In genomic region chr4:176927664-176928063, GRCh38 we compare ENCODE assay signal across 15 cellular contexts.
DNase-seq lines count a peak whose midpoint lies in the region; ATAC-seq and TF ChIP-seq lines count a peak whose summit lies in the region.
"Had no signal": no experiment of that assay in that cellular context is flagged by ENCODE, and none has a peak within 500 bp of the region (broad histone marks: within the 10 kb centered on the region; RNA-seq: fewer than 3 reads in every experiment).

No MANE protein-coding gene starts in this region.

- peak overlapping the region; percentile 66 for H3K27ac Mint-ChIP-seq in HFFc6
- H3K27ac Mint-ChIP-seq: activated T-cell treated with anti-CD3 and anti-CD28 coated beads, Interleukin-2, amount 50 U/mL, for 72 hours; nephron progenitor cell had no signal

- peak overlapping the region; percentile 50 for H3K4me3 Mint-ChIP-seq in HFFc6
- H3K4me3 Mint-ChIP-seq: activated T-cell treated with anti-CD3 and anti-CD28 coated beads, Interleukin-2, amount 50 U/mL, for 72 hours; nephron progenitor cell had no signal

- no peaks in the 10 kb centered on the region for H3K27me3 Mint-ChIP-seq in HFFc6 (ENCODE audit: insufficient read depth)

- in situ Hi-C loops in astrocyte of the cerebellum (cut with HindIII; ENCODE audit: low sequenced_read_pairs), result no loop called here

- TF ChIP-seq CTCF in HFFc6 (IDR thresholded peaks at IDR 0.05), result no peak
- no peak for TF ChIP-seq CTCF in astrocyte of the cerebellum (IDR thresholded peaks at IDR 0.05; ENCODE audit: low read depth, low read length, missing control alignments)
- no peak for TF ChIP-seq CTCF in GM10266 (IDR thresholded peaks at IDR 0.05; ENCODE audit: control insufficient read depth, insufficient read depth, low read depth, missing control alignments)

- peaks cover 45% of the 10 kb centered on the region for H3K4me1 Mint-ChIP-seq in HFFc6 (ENCODE audit: low read depth)
- H3K4me1 Mint-ChIP-seq: nephron progenitor cell had no signal

- H3K79me2 ChIP-seq in ACC112 (ENCODE audit: control insufficient read depth, insufficient read depth, low read length, unreplicated experiment), result peaks cover 2% of the 10 kb centered on the region

- no peak overlapping the region for H2AFZ ChIP-seq in ACC112 (ENCODE audit: low read length, unreplicated experiment)

- peak overlapping the region; percentile 75 for H3K27ac ChIP-seq in ACC112 (ENCODE audit: low read depth, low read length)
- H3K27ac ChIP-seq: esophagus squamous epithelium, upper lobe of left lung had no signal

- ATAC-seq in HG03457 (IDR thresholded peaks at IDR 0.05; ENCODE audit: unreplicated experiment) (no peak), GM18907 (IDR thresholded peaks at IDR 0.05; ENCODE audit: unreplicated experiment) (no peak), GM21390 (IDR thresholded peaks at IDR 0.05; ENCODE audit: unreplicated experiment) (no peak)
- ATAC-seq: activated CD4-positive, CD25-positive, alpha-beta regulatory T cell treated with anti-CD3 and anti-CD28 coated beads, Interleukin-2, amount 50 U/mL, for 24 hours; activated T-cell treated with anti-CD3 and anti-CD28 coated beads, Interleukin-2, amount 50 U/mL, for 72 hours had no signal

- DNase-seq in HFFc6 (peak; percentile 91), astrocyte of the cerebellum (ENCODE audit: low read depth) (peak; percentile 19), foreskin melanocyte (peak; percentile 22), GM10266 (ENCODE audit: extremely low spot score) (no peak)
- DNase-seq: activated T-cell treated with anti-CD3 and anti-CD28 coated beads, Interleukin-2, amount 50 U/mL, for 72 hours; esophagus squamous epithelium; NCI-H1092 treated with DMSO at 0.1 percent for 48 hours; NCI-H510A; nephron progenitor cell; upper lobe of left lung had no signal

- H3K36me3 ChIP-seq in ACC112 (ENCODE audit: insufficient read depth, low read length), result no peaks in the 10 kb centered on the region
- H3K36me3 ChIP-seq: esophagus squamous epithelium, upper lobe of left lung had no signal

- H3K4me1 ChIP-seq in ACC112 (ENCODE audit: control insufficient read depth, insufficient read depth, low read length, unreplicated experiment), result peaks cover 35% of the 10 kb centered on the region
- H3K4me1 ChIP-seq: upper lobe of left lung had no signal

- H3K4me3 ChIP-seq in ACC112 (ENCODE audit: low read depth, low read length) (no peak overlapping the region), astrocyte of the cerebellum (ENCODE audit: low read depth, low read length) (no peak overlapping the region)
- H3K4me3 ChIP-seq: esophagus squamous epithelium, upper lobe of left lung had no signal

- H3K27me3 ChIP-seq in ACC112 (ENCODE audit: insufficient read depth, low read length), result no peaks in the 10 kb centered on the region
- H3K27me3 ChIP-seq: esophagus squamous epithelium, upper lobe of left lung had no signal

- no peaks in the 10 kb centered on the region for H3K9me3 Mint-ChIP-seq in HFFc6
- H3K9me3 Mint-ChIP-seq: activated T-cell treated with anti-CD3 and anti-CD28 coated beads, Interleukin-2, amount 50 U/mL, for 72 hours; nephron progenitor cell had no signal

- no peaks in the 10 kb centered on the region; the same call in none of the 2 replicates for H3K36me3 Mint-ChIP-seq in HFFc6 (ENCODE audit: low read depth)
